Comparison of ENCODE assay signal across 8 cellular contexts in genomic region chr6:79078057-79078969, GRCh38. TPM values are rescaled to one million over a fixed set of nuclear protein-coding genes. Genes with fewer than 3 reads are reported as not detected.
DNase-seq lines count a peak whose midpoint lies in the region; ATAC-seq and TF ChIP-seq lines count a peak whose summit lies in the region.

PHIP (minus strand) TSS chr6:79078254; CDS start chr6:79078068, 186 bp downstream.

- H3K36me3 ChIP-seq in adrenal gland (replicated peaks in 1 of 2) (no peaks in the 10 kb centered on the region), heart right ventricle (no peaks in the 10 kb centered on the region), upper lobe of left lung (no peaks in the 10 kb centered on the region)

- H3K27me3 ChIP-seq in adrenal gland, result no peaks in the 10 kb centered on the region
- H3K27me3 ChIP-seq in heart right ventricle, result no peaks in the 10 kb centered on the region
- H3K27me3 ChIP-seq in upper lobe of left lung, result no peaks in the 10 kb centered on the region

- no peak for TF ChIP-seq CTCF in adrenal gland (IDR thresholded peaks at IDR 0.05)
- peak in 2 of 9 donors; percentile 5 to 10 for TF ChIP-seq CTCF in heart right ventricle (IDR thresholded peaks at IDR 0.05)
- peak in 3 of 6 experiments; percentile 11 to 20 (median 19) for TF ChIP-seq CTCF in upper lobe of left lung (IDR thresholded peaks at IDR 0.05)

- H3K27ac ChIP-seq in adrenal gland (peak within 1 kb of the TSS; percentile 85 to 99 (median 96)), heart right ventricle (peak within 1 kb of the TSS; percentile 94 to 99 (median 98)), upper lobe of left lung (peak within 1 kb of the TSS; percentile 98 to 99 (median 99))

- H3K4me3 ChIP-seq in adrenal gland, result peak within 1 kb of the TSS; percentile 61 to 96 (median 74)
- H3K4me3 ChIP-seq in heart right ventricle, result peak within 1 kb of the TSS; percentile 82 to 92 (median 88)
- peak within 1 kb of the TSS; percentile 64 to 98 (median 90) for H3K4me3 ChIP-seq in upper lobe of left lung

- H3K4me1 ChIP-seq in adrenal gland (replicated peaks in 1 of 2), result peaks cover 5 to 26% of the 10 kb centered on the region in 2 donors
- H3K4me1 ChIP-seq in heart right ventricle, result peaks cover 0 to 43% (median 40%) of the 10 kb centered on the region in 9 donors
- H3K4me1 ChIP-seq in upper lobe of left lung, result peaks cover 17 to 30% (median 26%) of the 10 kb centered on the region in 4 donors

- no peaks in the 10 kb centered on the region for H3K9me3 ChIP-seq in adrenal gland (replicated peaks in 1 of 3)
- no peaks in the 10 kb centered on the region for H3K9me3 ChIP-seq in heart right ventricle
- no peaks in the 10 kb centered on the region for H3K9me3 ChIP-seq in upper lobe of left lung

- intact Hi-C loops in adrenal gland (cut with DNase I), result loop anchor here in 1 of 2 donors (5.0 kb wide), 1 partner anchor 394 kb away; no protein-coding TSS in a partner anchor
- intact Hi-C loops in heart right ventricle (cut with DNase I), result loop anchor here in 8 of 10 donors (1.0 to 10.0 kb wide), 8 partner anchors 154 to 460 kb away; partner anchors contain the start of genes HMGN3 (in 5 of the 8) and LCA5 (in 2 of the 8)
- intact Hi-C loops in posterior vena cava (cut with DNase I), result loop anchor here in 1 of 2 donors (5.0 kb wide), 1 partner anchor 154 kb away; the partner anchor contains the start of gene HMGN3

- ATAC-seq in HG02884 (IDR thresholded peaks at IDR 0.05; ENCODE audit: unreplicated experiment), result peak; percentile 62
- peak; percentile 91 to 98 (median 94) for ATAC-seq in heart right ventricle
- peak; percentile 97 to 99 for ATAC-seq in upper lobe of left lung (ENCODE audit: low FRiP score in 2 of 2)

- no peak for TF ChIP-seq EP300 in upper lobe of left lung (IDR thresholded peaks at IDR 0.05)

- DNase-seq in NCI-H146 treated with DMSO at 0.1 percent for 48 hours (lab: John Stamatoyannopoulos, UW; ENCODE audit: unreplicated experiment), result peak; percentile 82
- DNase-seq in T-helper 1 cell, result peak; percentile 86 to 94 (median 88)
- DNase-seq in adrenal gland, result peak; percentile 94 to 97 (median 95)
- DNase-seq in heart right ventricle, result peak; percentile 93 to 95
- peak; percentile 98 for DNase-seq in posterior vena cava (ENCODE audit: low spot score)
- DNase-seq in upper lobe of left lung, result peak; percentile 91 to 98

- WGBS in adrenal gland, 4 donors, result 0 to 1% (median 0%) methylated on average over 33 to 73 of the region's 73 CpGs
- WGBS in heart right ventricle, 2 donors, result 0% methylated on average over 70 to 73 of the region's 73 CpGs
- 0 to 1% methylated on average over 19 to 42 of the region's 73 CpGs for WGBS in upper lobe of left lung, 2 donors

- peak; percentile 81 for TF ChIP-seq POLR2A in GM15510 (IDR thresholded peaks at IDR 0.05; ENCODE audit: borderline replicate concordance, extremely low read depth, insufficient read length)
- TF ChIP-seq POLR2A in adrenal gland (IDR thresholded peaks at IDR 0.05), result peak; percentile 55 to 68
- TF ChIP-seq POLR2A in upper lobe of left lung (IDR thresholded peaks at IDR 0.05), result peak in 3 of 4 donors; percentile 68 to 82 (median 70)

RNA-seq across cellular contexts. Expression of gene PHIP, which starts in this region (rescaled TPM):
- total RNA-seq in adrenal gland (10 to 100 TPM in 7 of 8 donors, 1 to 10 TPM in 1; 8.0 to 22.7 (median 18.2) TPM), heart right ventricle (10 to 100 TPM; 10.6 to 17.3 (median 16.1) TPM), posterior vena cava (10 to 100 TPM; 25.5 to 27.4 TPM), upper lobe of left lung (10 to 100 TPM; 19.3 to 74.7 (median 25.8) TPM)
- polyA plus RNA-seq in adrenal gland (10 to 100 TPM in 2 of 3 donors, 1 to 10 TPM in 1; 7.7 to 15.7 (median 10.9) TPM), heart right ventricle (10 to 100 TPM in 1 of 2 donors, 1 to 10 TPM in 1; 3.1 to 17.9 TPM)

Comparison
In these comparisons a context has a peak if more than half of its experiments do, and no peak if none do; other contexts are left out.
1. Peak in every context shown above with its lines: DNase-seq, ATAC-seq, H3K4me3 ChIP-seq and H3K27ac ChIP-seq.